23 cellular contexts compared by ENCODE assay signal in genomic region chr10:77117501-77117900, GRCh38.
"Had no signal": no experiment of that assay in that cellular context is flagged by ENCODE, and none has a peak within 500 bp of the region (broad histone marks: within the 10 kb centered on the region; RNA-seq: fewer than 3 reads in every experiment).

No MANE protein-coding gene starts in this region.

- H3K4me1 ChIP-seq: Peyer's patch, SJCRH30 had no signal

- H3K36me3 ChIP-seq: Peyer's patch, SJCRH30 had no signal

- H2AFZ ChIP-seq: PC-9 had no signal

- H3K27me3 ChIP-seq: Peyer's patch, SJCRH30 had no signal

- H3K9me3 ChIP-seq: Peyer's patch, SJCRH30 had no signal

- H3K4me2 ChIP-seq: PC-9 had no signal

- H3K27ac ChIP-seq: HL-60, PC-9, Peyer's patch, SJCRH30 had no signal

- ATAC-seq: Right ventricle myocardium inferior, SK-N-SH treated with all-trans-retinoic acid at 6 μM for 48 hours had no signal

- DNase-seq: Karpas-422, KG1, MM.1S, MV-4-11, NCI-H1048, NCI-H1417 treated with DMSO at 0.1 percent for 48 hours, NCI-H187, NCI-H2029, NCI-H2081 treated with DMSO at 0.1 percent for 48 hours, NCI-H2171, NCI-H226, NCI-H446, NCI-H510A, NCI-H524 treated with DMSO at 0.1 percent for 48 hours, NCI-H82, Peyer's patch, SHP77 treated with DMSO at 0.1 percent for 48 hours, SJCRH30, T-helper 1 cell had no signal

- H3K4me3 ChIP-seq: PC-9, Peyer's patch, SJCRH30 had no signal
